14 cellular contexts compared by ENCODE assay signal in genomic region chr19:24140099-24140498, GRCh38. TPM values are rescaled to one million over a fixed set of nuclear protein-coding genes. Genes with fewer than 3 reads are reported as not detected.
DNase-seq lines count a peak whose midpoint lies in the region; ATAC-seq and TF ChIP-seq lines count a peak whose summit lies in the region.
"Had no signal": no experiment of that assay in that cellular context is flagged by ENCODE, and none has a peak within 500 bp of the region (broad histone marks: within the 10 kb centered on the region; RNA-seq: fewer than 3 reads in every experiment).

No MANE protein-coding gene starts in this region.

- TF ChIP-seq CTCF in brain microvascular endothelial cell (IDR thresholded peaks at IDR 0.05; ENCODE audit: low read depth, low read length, missing control alignments) (no peak), left lung (IDR thresholded peaks at IDR 0.05) (no peak)

- intact Hi-C loops in left lung (cut with DNase I) (no loop called here), posterior cingulate gyrus (cut with DNase I) (no loop called here)

- H3K36me3 ChIP-seq in brain microvascular endothelial cell (replicated peaks) (no peaks in the 10 kb centered on the region), left lung (peaks cover 0 to 32% of the 10 kb centered on the region in 2 donors)

- peaks cover 5 to 99% of the 10 kb centered on the region in 2 donors for H3K9me3 ChIP-seq in left lung

- no peak overlapping the region for H3K27ac ChIP-seq in brain microvascular endothelial cell
- no peak overlapping the region for H3K27ac ChIP-seq in left lung
- H3K27ac ChIP-seq: pancreas, PC-9, transverse colon had no signal

- H3K4me1 ChIP-seq in left lung: no peaks in the 10 kb centered on the region
- H3K4me1 ChIP-seq: pancreas, transverse colon had no signal

- DNase-seq in COLO668 (lab: John Stamatoyannopoulos, UW; ENCODE audit: unreplicated experiment): peak; percentile 1
- peak; percentile 12 for DNase-seq in HuH-7 (ENCODE audit: low spot score)
- peak; percentile 66 for DNase-seq in brain microvascular endothelial cell
- DNase-seq in left lung: no peak
- DNase-seq in stimulated activated CD4-positive, alpha-beta T cell treated with anti-CD3 and anti-CD28 coated beads, Interleukin-2, amount 100 ng/mL, for 48 hours: no peak
- no peak for DNase-seq in NCI-H524 (lab: John Stamatoyannopoulos, UW)
- no peak for DNase-seq in posterior cingulate gyrus
- DNase-seq: activated B cell treated with CpG ODN at 0.5 μM for 24 hours, DMS153, NCI-H1048, pancreas, transverse colon had no signal

- in situ Hi-C loops in brain microvascular endothelial cell (cut with HindIII; ENCODE audit: low pct_ligation_motif_present, low sequenced_read_pairs): no loop called here

- H3K27me3 ChIP-seq in brain microvascular endothelial cell (replicated peaks) (no peaks in the 10 kb centered on the region), left lung (no peaks in the 10 kb centered on the region)
- H3K27me3 ChIP-seq: pancreas, transverse colon had no signal

- H3K4me3 ChIP-seq in brain microvascular endothelial cell (ENCODE audit: low read depth, low read length) (no peak overlapping the region), left lung (no peak overlapping the region)
- H3K4me3 ChIP-seq: pancreas, PC-9, transverse colon had no signal

- ATAC-seq in left lung: peak; percentile 60
- no peak for ATAC-seq in HG03196 (IDR thresholded peaks at IDR 0.05; ENCODE audit: unreplicated experiment)

RNA-seq across cellular contexts. Expression of gene ZNF254, which starts 53.1 kb away (rescaled TPM):
- total RNA-seq in left lung: 10 to 100 TPM; 14.7 to 21.3 TPM

Comparison
In these comparisons a context has a peak if more than half of its experiments do, and no peak if none do; other contexts are left out.
1. DNase-seq: peak in COLO668 (single experiment), HuH-7 (single experiment) and brain microvascular endothelial cell (single experiment); none in left lung (0 of 2), stimulated activated CD4-positive, alpha-beta T cell treated with anti-CD3 and anti-CD28 coated beads, Interleukin-2, amount 100 ng/mL, for 48 hours (0 of 2), NCI-H524 (0 of 2) and posterior cingulate gyrus (0 of 10).